Comparison of ENCODE assay signal across 1 cellular context in the genomic region with DNA sequence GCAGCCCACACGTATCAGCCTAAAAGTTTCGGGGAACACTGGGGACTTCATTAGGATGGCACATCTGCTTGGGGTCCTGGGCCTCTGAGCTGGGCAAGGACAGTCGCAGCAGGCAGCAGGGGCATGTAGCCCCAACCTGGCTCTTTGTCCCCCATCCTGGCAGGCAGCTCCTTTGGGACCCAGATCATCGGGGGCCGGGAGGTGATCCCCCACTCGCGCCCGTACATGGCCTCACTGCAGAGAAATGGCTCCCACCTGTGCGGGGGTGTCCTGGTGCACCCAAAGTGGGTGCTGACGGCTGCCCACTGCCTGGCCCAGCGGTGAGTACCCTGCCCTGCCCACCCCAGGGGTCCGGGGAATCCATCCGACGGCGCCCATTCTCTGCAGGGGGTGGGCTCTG.
TF ChIP-seq lines count a peak whose summit lies in the region.

No MANE protein-coding gene starts in this region.

TF ChIP-seq in H1, 55 proteins besides CTCF, POLR2A, EP300 and RAD21:
- TF ChIP-seq, protein P1, sequence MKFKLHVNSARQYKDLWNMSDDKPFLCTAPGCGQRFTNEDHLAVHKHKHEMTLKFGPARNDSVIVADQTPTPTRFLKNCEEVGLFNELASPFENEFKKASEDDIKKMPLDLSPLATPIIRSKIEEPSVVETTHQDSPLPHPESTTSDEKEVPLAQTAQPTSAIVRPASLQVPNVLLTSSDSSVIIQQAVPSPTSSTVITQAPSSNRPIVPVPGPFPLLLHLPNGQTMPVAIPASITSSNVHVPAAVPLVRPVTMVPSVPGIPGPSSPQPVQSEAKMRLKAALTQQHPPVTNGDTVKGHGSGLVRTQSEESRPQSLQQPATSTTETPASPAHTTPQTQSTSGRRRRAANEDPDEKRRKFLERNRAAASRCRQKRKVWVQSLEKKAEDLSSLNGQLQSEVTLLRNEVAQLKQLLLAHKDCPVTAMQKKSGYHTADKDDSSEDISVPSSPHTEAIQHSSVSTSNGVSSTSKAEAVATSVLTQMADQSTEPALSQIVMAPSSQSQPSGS (IDR thresholded peaks at IDR 0.05; ENCODE audit: low read length) = no peak
- TF ChIP-seq ZNF274 (IDR thresholded peaks at IDR 0.05; ENCODE audit: borderline replicate concordance, extremely low read depth, low read length) = no peak
- no peak for TF ChIP-seq USF2 (IDR thresholded peaks at IDR 0.05; ENCODE audit: low read length)
